Comparison of ENCODE assay signal across 9 cellular contexts in the genomic region with DNA sequence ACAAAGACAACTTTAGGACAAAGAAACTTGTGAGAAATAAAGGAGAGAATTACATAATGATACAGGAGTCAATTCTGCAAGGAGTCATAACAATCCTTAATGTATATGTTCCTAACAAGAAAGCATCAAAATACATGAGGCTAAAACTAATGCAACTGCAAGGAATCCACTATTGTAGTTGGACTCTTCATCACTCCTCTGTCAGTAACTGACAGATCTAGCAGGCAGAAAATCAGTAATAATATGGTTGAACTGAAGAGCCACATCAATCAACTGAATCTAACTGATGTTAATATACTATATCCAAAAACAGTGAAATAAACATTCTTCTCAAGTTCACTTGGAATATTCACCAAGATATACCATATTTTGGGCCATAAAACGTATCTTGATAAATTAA.
"Had no signal": no experiment of that assay in that cellular context is flagged by ENCODE, and none has a peak within 500 bp of the region (broad histone marks: within the 10 kb centered on the region; RNA-seq: fewer than 3 reads in every experiment).

No MANE protein-coding gene starts in this region.

- H2AFZ ChIP-seq: GM23248, GM23338 had no signal

- H3K27ac Mint-ChIP-seq: GM23338, H9, HFFc6 had no signal

- H3K9me3 Mint-ChIP-seq: HFFc6 had no signal

- ATAC-seq: GM23338, HCT116 had no signal

- H3K4me2 ChIP-seq: GM23338 had no signal

- DNase-seq: GM23248, GOT3, H7, H9, HCEC 1CT, HFFc6 had no signal

- H3K27ac ChIP-seq: GM23248 had no signal

- H3K36me3 ChIP-seq: HAP-1 had no signal

- H3K9me3 ChIP-seq: HAP-1 had no signal

- H3K4me3 ChIP-seq: GM23248, GM23338, HAP-1 had no signal

- H3K9ac ChIP-seq: GM23248 had no signal

- H3K4me1 Mint-ChIP-seq: GM23338 had no signal

- H3K4me3 Mint-ChIP-seq: GM23338, H9, HFFc6 had no signal
